In genomic region chr18:57631697-57632096, GRCh38 we compare ENCODE assay signal across 10 cellular contexts. TPM values are rescaled to one million over a fixed set of nuclear protein-coding genes. Genes with fewer than 3 reads are reported as not detected.
A peak's percentile ranks its signal among the peaks of the same experiment; 100 is the strongest.
DNase-seq lines count a peak whose midpoint lies in the region; ATAC-seq and TF ChIP-seq lines count a peak whose summit lies in the region.
"Had no signal": no experiment of that assay in that cellular context is flagged by ENCODE, and none has a peak within 500 bp of the region (broad histone marks: within the 10 kb centered on the region; RNA-seq: fewer than 3 reads in every experiment).

No MANE protein-coding gene starts in this region.

- no peak for TF ChIP-seq CTCF in uterus (IDR thresholded peaks at IDR 0.05)

- H3K36me3 ChIP-seq in uterus, result no peaks in the 10 kb centered on the region

- H3K9me3 ChIP-seq in uterus, result no peaks in the 10 kb centered on the region

- no peaks in the 10 kb centered on the region for H3K9me3 Mint-ChIP-seq in activated naive CD4-positive, alpha-beta T cell treated with anti-CD3 and anti-CD28 coated beads, Interleukin-2, amount 10 ng/mL, durations not matched to agents 7 days and 5 days
- H3K9me3 Mint-ChIP-seq in IgD-negative memory B cell, result no peaks in the 10 kb centered on the region
- H3K9me3 Mint-ChIP-seq in dendritic cell treated with granulocyte-macrophage colony-stimulating factor and Interleukin-4, amounts not matched to agents 40 ng/mL and 50 ng/mL, for 4 days, result no peaks in the 10 kb centered on the region
- no peaks in the 10 kb centered on the region for H3K9me3 Mint-ChIP-seq in stimulated activated memory B cell treated with anti-CD40 and anti-IgM and Interleukin-4, amounts not matched to agents 10 μg/mL and 1 μg/mL and 100 μg/mL, for 72 hours

- H3K4me3 ChIP-seq in uterus, result no peak overlapping the region

- no peak for TF ChIP-seq POLR2A in uterus (IDR thresholded peaks at IDR 0.05)

- H3K27ac ChIP-seq in uterus, result no peak overlapping the region
- H3K27ac ChIP-seq: C4-2B had no signal

- intact Hi-C loops in dendritic cell treated with granulocyte-macrophage colony-stimulating factor and Interleukin-4, amounts not matched to agents 40 ng/mL and 50 ng/mL, for 4 days (cut with micrococcal nuclease), result loop anchor here (2.0 to 5.0 kb wide), 4 partner anchors 36 to 249 kb away; no protein-coding TSS in a partner anchor
- intact Hi-C loops in uterus (cut with DNase I; ENCODE audit: low total_unique reads), result loop anchor here (10.0 kb wide), 1 partner anchor 173 kb away; the partner anchor contains the start of gene ATP8B1

- no peak overlapping the region for H3K27ac Mint-ChIP-seq in activated naive CD4-positive, alpha-beta T cell treated with anti-CD3 and anti-CD28 coated beads, Interleukin-2, amount 10 ng/mL, durations not matched to agents 7 days and 5 days
- peak overlapping the region in 1 of 3 donors; percentile 100 for H3K27ac Mint-ChIP-seq in IgD-negative memory B cell
- H3K27ac Mint-ChIP-seq in dendritic cell treated with granulocyte-macrophage colony-stimulating factor and Interleukin-4, amounts not matched to agents 40 ng/mL and 50 ng/mL, for 4 days, result peak overlapping the region; percentile 38
- H3K27ac Mint-ChIP-seq in stimulated activated memory B cell treated with anti-CD40 and anti-IgM and Interleukin-4, amounts not matched to agents 10 μg/mL and 1 μg/mL and 100 μg/mL, for 72 hours, result peak overlapping the region; percentile 97

- peaks cover 3% of the 10 kb centered on the region for H3K36me3 Mint-ChIP-seq in activated naive CD4-positive, alpha-beta T cell treated with anti-CD3 and anti-CD28 coated beads, Interleukin-2, amount 10 ng/mL, durations not matched to agents 7 days and 5 days
- peaks cover 2% of the 10 kb centered on the region for H3K36me3 Mint-ChIP-seq in IgD-negative memory B cell
- H3K36me3 Mint-ChIP-seq in dendritic cell treated with granulocyte-macrophage colony-stimulating factor and Interleukin-4, amounts not matched to agents 40 ng/mL and 50 ng/mL, for 4 days (ENCODE audit: low read depth), result peaks cover 18% of the 10 kb centered on the region
- peaks cover 6% of the 10 kb centered on the region for H3K36me3 Mint-ChIP-seq in stimulated activated memory B cell treated with anti-CD40 and anti-IgM and Interleukin-4, amounts not matched to agents 10 μg/mL and 1 μg/mL and 100 μg/mL, for 72 hours

- ATAC-seq in stimulated activated memory B cell treated with anti-CD40 and anti-IgM and Interleukin-4, amounts not matched to agents 10 μg/mL and 1 μg/mL and 100 μg/mL, for 72 hours, result no peak
- ATAC-seq in HG02763 (IDR thresholded peaks at IDR 0.05; ENCODE audit: unreplicated experiment), result no peak

- peaks cover 16% of the 10 kb centered on the region for H3K4me1 Mint-ChIP-seq in activated naive CD4-positive, alpha-beta T cell treated with anti-CD3 and anti-CD28 coated beads, Interleukin-2, amount 10 ng/mL, durations not matched to agents 7 days and 5 days
- peaks cover 21 to 29% (median 25%) of the 10 kb centered on the region in 3 donors for H3K4me1 Mint-ChIP-seq in IgD-negative memory B cell
- peaks cover 18% of the 10 kb centered on the region for H3K4me1 Mint-ChIP-seq in dendritic cell treated with granulocyte-macrophage colony-stimulating factor and Interleukin-4, amounts not matched to agents 40 ng/mL and 50 ng/mL, for 4 days (ENCODE audit: low read depth)
- H3K4me1 Mint-ChIP-seq in stimulated activated memory B cell treated with anti-CD40 and anti-IgM and Interleukin-4, amounts not matched to agents 10 μg/mL and 1 μg/mL and 100 μg/mL, for 72 hours, result peaks cover 30% of the 10 kb centered on the region

- CTCF ChIA-PET in activated naive CD4-positive, alpha-beta T cell treated with anti-CD3 and anti-CD28 coated beads, Interleukin-2, amount 10 ng/mL, durations not matched to agents 7 days and 5 days (lab: Charles Lee), result interaction anchor here (0.9 to 2.2 kb wide), 2 partner anchors 227 to 250 kb away, joined by 4 to 7 read pairs; no protein-coding TSS in a partner anchor

- H3K27me3 ChIP-seq in uterus, result no peaks in the 10 kb centered on the region

- peaks cover 5% of the 10 kb centered on the region for H3K27me3 Mint-ChIP-seq in activated naive CD4-positive, alpha-beta T cell treated with anti-CD3 and anti-CD28 coated beads, Interleukin-2, amount 10 ng/mL, durations not matched to agents 7 days and 5 days
- H3K27me3 Mint-ChIP-seq in IgD-negative memory B cell, result no peaks in the 10 kb centered on the region
- no peaks in the 10 kb centered on the region for H3K27me3 Mint-ChIP-seq in dendritic cell treated with granulocyte-macrophage colony-stimulating factor and Interleukin-4, amounts not matched to agents 40 ng/mL and 50 ng/mL, for 4 days
- no peaks in the 10 kb centered on the region for H3K27me3 Mint-ChIP-seq in stimulated activated memory B cell treated with anti-CD40 and anti-IgM and Interleukin-4, amounts not matched to agents 10 μg/mL and 1 μg/mL and 100 μg/mL, for 72 hours

- peak overlapping the region; percentile 95 for H3K4me3 Mint-ChIP-seq in activated naive CD4-positive, alpha-beta T cell treated with anti-CD3 and anti-CD28 coated beads, Interleukin-2, amount 10 ng/mL, durations not matched to agents 7 days and 5 days
- peak overlapping the region; percentile 95 to 100 (median 99) for H3K4me3 Mint-ChIP-seq in IgD-negative memory B cell
- H3K4me3 Mint-ChIP-seq in dendritic cell treated with granulocyte-macrophage colony-stimulating factor and Interleukin-4, amounts not matched to agents 40 ng/mL and 50 ng/mL, for 4 days, result peak overlapping the region; percentile 53
- H3K4me3 Mint-ChIP-seq in stimulated activated memory B cell treated with anti-CD40 and anti-IgM and Interleukin-4, amounts not matched to agents 10 μg/mL and 1 μg/mL and 100 μg/mL, for 72 hours, result peak overlapping the region; percentile 95

- DNase-seq in activated naive CD4-positive, alpha-beta T cell treated with anti-CD3 and anti-CD28 coated beads, Interleukin-2, amount 10 ng/mL, durations not matched to agents 7 days and 5 days, result no peak
- no peak for DNase-seq in activated naive CD4-positive, alpha-beta T cell treated with Interleukin-2 at 50 U/mL for 16 hours
- DNase-seq in uterus, result no peak
- DNase-seq in DMS 273 (lab: John Stamatoyannopoulos, UW; ENCODE audit: unreplicated experiment), result no peak
- DNase-seq: NCI-H146 had no signal

- H3K4me1 ChIP-seq in uterus, result no peaks in the 10 kb centered on the region

RNA-seq across cellular contexts. Expression of gene NARS1, which starts 10.1 kb away (rescaled TPM):
- 45.0 TPM for polyA plus RNA-seq in IgD-negative memory B cell
- 100 to 1,000 TPM in 1 of 4 donors, 10 to 100 TPM in 3; 44.7 to 110 (median 60.3) TPM for total RNA-seq in uterus

RNA-seq across cellular contexts. Expression of gene FECH, which starts 45.2 kb away (rescaled TPM):
- 13.2 TPM for polyA plus RNA-seq in IgD-negative memory B cell
- 100 to 1,000 TPM in 1 of 4 donors, 10 to 100 TPM in 3; 20.3 to 137 (median 30.7) TPM for total RNA-seq in uterus
